Comparison of ENCODE assay signal across 1 cellular context in the genomic region with DNA sequence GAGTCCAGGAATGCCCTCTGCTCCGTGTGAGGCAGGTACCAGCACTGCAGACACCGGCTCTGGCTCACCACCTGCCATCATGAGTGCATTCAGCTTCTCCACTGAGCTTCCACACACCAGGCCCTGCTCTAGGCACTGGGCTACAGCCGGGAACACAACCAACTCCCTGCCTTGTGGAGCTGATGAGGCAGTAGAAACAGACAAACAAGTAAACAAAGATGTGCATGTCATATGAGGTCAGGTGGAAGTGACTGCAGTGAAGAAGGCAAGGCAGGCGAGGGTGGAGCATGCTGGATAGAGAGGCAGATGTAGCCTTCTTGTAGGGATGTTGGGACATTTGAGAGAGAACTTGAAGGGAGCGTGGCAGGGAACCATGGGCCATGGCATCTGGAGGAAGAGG.
TF ChIP-seq lines count a peak whose summit lies in the region.

No MANE protein-coding gene starts in this region.

TF ChIP-seq in IMR-90, 13 proteins besides CTCF, POLR2A, EP300 and RAD21 (continued from another document):
- TF ChIP-seq, protein P1, sequence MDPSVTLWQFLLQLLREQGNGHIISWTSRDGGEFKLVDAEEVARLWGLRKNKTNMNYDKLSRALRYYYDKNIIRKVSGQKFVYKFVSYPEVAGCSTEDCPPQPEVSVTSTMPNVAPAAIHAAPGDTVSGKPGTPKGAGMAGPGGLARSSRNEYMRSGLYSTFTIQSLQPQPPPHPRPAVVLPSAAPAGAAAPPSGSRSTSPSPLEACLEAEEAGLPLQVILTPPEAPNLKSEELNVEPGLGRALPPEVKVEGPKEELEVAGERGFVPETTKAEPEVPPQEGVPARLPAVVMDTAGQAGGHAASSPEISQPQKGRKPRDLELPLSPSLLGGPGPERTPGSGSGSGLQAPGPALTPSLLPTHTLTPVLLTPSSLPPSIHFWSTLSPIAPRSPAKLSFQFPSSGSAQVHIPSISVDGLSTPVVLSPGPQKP (IDR thresholded peaks at IDR 0.05; ENCODE audit: borderline replicate concordance, low read depth, low read length), result no peak
- TF ChIP-seq CHD1 (IDR thresholded peaks at IDR 0.05; ENCODE audit: low read depth, low read length), result no peak
